Comparison of ENCODE assay signal across 19 cellular contexts in the genomic region with DNA sequence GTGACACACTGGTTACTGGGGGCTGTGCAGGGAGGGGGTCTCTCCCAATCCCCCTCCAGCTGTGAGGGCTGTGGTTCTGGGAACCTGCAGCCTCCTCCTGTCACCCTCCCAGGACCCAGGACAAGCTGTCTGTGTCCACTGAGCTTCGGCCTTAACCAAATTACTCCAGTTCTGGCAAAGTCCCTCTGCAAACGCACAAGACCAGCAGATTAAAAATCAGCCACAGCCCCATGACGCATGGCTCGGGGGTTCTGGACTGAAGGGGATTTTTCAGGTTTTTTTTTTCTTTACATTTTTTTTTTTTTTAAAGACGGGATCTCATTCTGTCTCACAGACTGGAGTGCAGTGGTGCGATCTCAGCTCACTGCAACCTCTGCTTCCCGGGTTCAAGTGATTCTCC. TPM values are rescaled to one million over a fixed set of nuclear protein-coding genes. Genes with fewer than 3 reads are reported as not detected.
A peak's percentile ranks its signal among the peaks of the same experiment; 100 is the strongest.
DNase-seq lines count a peak whose midpoint lies in the region; ATAC-seq and TF ChIP-seq lines count a peak whose summit lies in the region.
"Had no signal": no experiment of that assay in that cellular context is flagged by ENCODE, and none has a peak within 500 bp of the region (broad histone marks: within the 10 kb centered on the region; RNA-seq: fewer than 3 reads in every experiment).

No MANE protein-coding gene starts in this region.

- intact Hi-C loops in esophagus muscularis mucosa (cut with DNase I), result no loop called here
- intact Hi-C loops in colonic mucosa (cut with DNase I), result no loop called here

- H3K9me3 ChIP-seq in GM23248 (ENCODE audit: low read depth), result no peaks in the 10 kb centered on the region
- no peaks in the 10 kb centered on the region for H3K9me3 ChIP-seq in esophagus muscularis mucosa
- H3K9me3 ChIP-seq in muscle layer of duodenum (ENCODE audit: control insufficient read depth in 1 of 2, low read length in 2 of 2), result no peaks in the 10 kb centered on the region
- H3K9me3 ChIP-seq in upper lobe of left lung, result no peaks in the 10 kb centered on the region
- H3K9me3 ChIP-seq in colonic mucosa, result no peaks in the 10 kb centered on the region
- H3K9me3 ChIP-seq: testis had no signal

- TF ChIP-seq CTCF in esophagus muscularis mucosa (IDR thresholded peaks at IDR 0.05), result no peak
- no peak for TF ChIP-seq CTCF in upper lobe of left lung (IDR thresholded peaks at IDR 0.05)
- TF ChIP-seq CTCF in colonic mucosa (IDR thresholded peaks at IDR 0.05), result no peak

- TF ChIP-seq POLR2A in esophagus muscularis mucosa (IDR thresholded peaks at IDR 0.05; ENCODE audit: low read depth), result no peak
- no peak for TF ChIP-seq POLR2A in upper lobe of left lung (IDR thresholded peaks at IDR 0.05)

- no peak overlapping the region for H3K4me2 ChIP-seq in GM23248 (ENCODE audit: unreplicated experiment)

- DNase-seq in GM23248 (peak; percentile 63), esophagus muscularis mucosa (ENCODE audit: extremely low spot score) (no peak), upper lobe of left lung (no peak), colonic mucosa (no peak), nucleus accumbens (lab: John Stamatoyannopoulos, UW) (no peak), caudate nucleus (lab: John Stamatoyannopoulos, UW) (no peak)
- DNase-seq: CD8-positive, alpha-beta memory T cell; kidney glomerular epithelial cell; MM.1S; NCI-H187; NCI-H526 treated with DMSO at 0.1 percent for 48 hours; testis; WERI-Rb-1 had no signal

- H3K9me2 ChIP-seq in GM23248 (ENCODE audit: insufficient read depth), result no peaks in the 10 kb centered on the region

- H3K9ac ChIP-seq in GM23248 (peak overlapping the region; percentile 37; the same call in 1 of the 2 replicates), colonic mucosa (ENCODE audit: low read depth in 2 of 2, low read length in 2 of 2) (no peak overlapping the region)

- H3K4me1 ChIP-seq in GM23248 (ENCODE audit: insufficient read depth) (peaks cover 19% of the 10 kb centered on the region), esophagus muscularis mucosa (peaks cover 19 to 47% (median 34%) of the 10 kb centered on the region in 4 donors), muscle layer of duodenum (ENCODE audit: control insufficient read depth in 1 of 2, insufficient read depth in 2 of 2, low read length in 2 of 2) (no peaks in the 10 kb centered on the region), upper lobe of left lung (peaks cover 7 to 22% (median 16%) of the 10 kb centered on the region in 4 donors), colonic mucosa (no peaks in the 10 kb centered on the region)

- H3K4me3 ChIP-seq in GM23248 (no peak overlapping the region), esophagus muscularis mucosa (no peak overlapping the region), muscle layer of duodenum (ENCODE audit: low read depth in 1 of 2, low read length in 2 of 2) (no peak overlapping the region), upper lobe of left lung (no peak overlapping the region), colonic mucosa (no peak overlapping the region)
- H3K4me3 ChIP-seq: testis had no signal

- H3F3A ChIP-seq in GM23248 (ENCODE audit: insufficient read depth), result peaks cover 35% of the 10 kb centered on the region

- no peaks in the 10 kb centered on the region for H3K36me3 ChIP-seq in GM23248 (ENCODE audit: low read depth)
- H3K36me3 ChIP-seq in esophagus muscularis mucosa, result no peaks in the 10 kb centered on the region
- no peaks in the 10 kb centered on the region for H3K36me3 ChIP-seq in muscle layer of duodenum (ENCODE audit: control insufficient read depth in 1 of 2, insufficient read depth in 2 of 2, low read length in 2 of 2)
- no peaks in the 10 kb centered on the region for H3K36me3 ChIP-seq in upper lobe of left lung
- no peaks in the 10 kb centered on the region for H3K36me3 ChIP-seq in colonic mucosa
- H3K36me3 ChIP-seq: WERI-Rb-1 had no signal

- H3K27ac ChIP-seq in GM23248 (no peak overlapping the region), esophagus muscularis mucosa (replicated peaks in 1 of 4) (peak overlapping the region; percentile 56 to 78 (median 70)), muscle layer of duodenum (ENCODE audit: low read length) (peak overlapping the region; percentile 35), upper lobe of left lung (peak overlapping the region; percentile 52 to 87 (median 69)), colonic mucosa (no peak overlapping the region), caudate nucleus (ENCODE audit: low read depth, low read length) (no peak overlapping the region)
- H3K27ac ChIP-seq: epithelial cell of prostate, WERI-Rb-1 had no signal

- no peaks in the 10 kb centered on the region for H4K20me1 ChIP-seq in GM23248 (ENCODE audit: insufficient read depth)

- in situ Hi-C loops in GM23248 (cut with MboI), result no loop called here

- ATAC-seq in upper lobe of left lung (ENCODE audit: low FRiP score in 2 of 2), result peak in 1 of 2 donors; percentile 67
- ATAC-seq in HG03045 (IDR thresholded peaks at IDR 0.05; ENCODE audit: unreplicated experiment), result no peak
- ATAC-seq: HCT116 had no signal

- H2AFZ ChIP-seq in GM23248, result no peak overlapping the region

- no peaks in the 10 kb centered on the region for H3K79me2 ChIP-seq in GM23248 (ENCODE audit: insufficient read depth)

- 59 to 61% methylated on average over 7 of the region's 7 CpGs for WGBS in GM23248 (ENCODE audit: low coverage in 1 of 2, low lambda C conversion rate in 2 of 2, missing lambda C conversion rate in 2 of 2), 2 experiments
- WGBS in esophagus muscularis mucosa, result 84% methylated on average over 7 of the region's 7 CpGs
- 81 to 91% methylated on average over 7 of the region's 7 CpGs for WGBS in upper lobe of left lung, 2 donors

- TF ChIP-seq EP300 in esophagus muscularis mucosa (IDR thresholded peaks at IDR 0.05) (no peak), upper lobe of left lung (IDR thresholded peaks at IDR 0.05) (no peak)

- H3K27me3 ChIP-seq in GM23248 (replicated peaks; ENCODE audit: insufficient read depth), result no peaks in the 10 kb centered on the region
- no peaks in the 10 kb centered on the region for H3K27me3 ChIP-seq in esophagus muscularis mucosa
- H3K27me3 ChIP-seq in muscle layer of duodenum (ENCODE audit: low read depth, low read length), result no peaks in the 10 kb centered on the region
- no peaks in the 10 kb centered on the region for H3K27me3 ChIP-seq in upper lobe of left lung
- H3K27me3 ChIP-seq in colonic mucosa, result no peaks in the 10 kb centered on the region
- H3K27me3 ChIP-seq: testis had no signal

RNA-seq across cellular contexts. Expression of gene A4GALT, which starts 32.2 kb away (rescaled TPM):
- total RNA-seq in GM23248 (2014; rRNA removed; shearing (Covaris generic)), result 10.9 and 18.6 TPM in 2 replicates
- polyA plus RNA-seq in GM23248 (2016; fragmentation: Nextera tagmentation; extraction: Ambion mirVana), result 14.8 and 15.4 TPM in 2 replicates
- total RNA-seq in esophagus muscularis mucosa (10 to 100 TPM; 77.7 to 81.8 (median 79.1) TPM), upper lobe of left lung (10 to 100 TPM in 5 of 6 donors, 1 to 10 TPM in 1; 7.7 to 30.0 (median 16.1) TPM), colonic mucosa (1 to 10 TPM; 2.7 to 8.7 TPM)
- total RNA-seq: activated T-helper 2 cell treated with anti-CD3 and anti-CD28 coated beads, Interferon-gamma antibody, Interleukin-2, Interleukin-4, amounts not matched to agents 10 μg/mL and 5 μg/mL and 100 μg/mL, durations not matched to agents 14 hours and 24 hours and 36 hours; CD8-positive, alpha-beta memory T cell; T-helper 1 cell treated with Interleukin-12 subunit alpha and Interleukin-12 subunit beta and Interleukin-4 antibody, amounts not matched to agents 30 ng/mL and 1 ng/mL, for 36 hours had no signal
- polyA plus RNA-seq: CD8-positive, alpha-beta memory T cell had no signal

Comparison
In these comparisons a context has a peak if more than half of its experiments do, and no peak if none do; other contexts are left out.
1. H3K27ac ChIP-seq: peak in esophagus muscularis mucosa (4 of 4), muscle layer of duodenum (single experiment) and upper lobe of left lung (4 of 4); none in GM23248 (single experiment), colonic mucosa (single experiment) and caudate nucleus (single experiment).